ENCODE assay signal across 11 cellular contexts in the genomic region with DNA sequence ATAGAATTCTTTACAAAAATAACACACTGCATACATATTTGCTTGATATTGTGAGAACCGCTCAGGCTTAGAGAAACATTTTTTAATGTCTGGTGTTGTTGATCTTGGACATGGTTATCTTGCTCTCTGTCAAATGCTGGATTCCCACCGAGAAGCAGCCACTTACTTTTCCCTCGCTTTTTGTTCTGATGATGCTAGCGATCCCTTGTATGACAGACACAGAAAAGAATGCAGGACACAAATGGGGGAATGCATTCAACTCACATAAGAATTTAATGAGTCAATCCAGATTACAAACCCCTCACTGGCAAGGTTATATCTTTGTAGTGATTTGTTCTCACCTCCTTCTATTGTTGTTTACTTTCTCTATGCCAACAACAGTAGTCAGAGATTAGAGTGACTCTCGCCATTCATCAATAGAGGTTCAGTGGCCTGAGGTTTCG.
A peak's percentile ranks its signal among the peaks of the same experiment; 100 is the strongest.
DNase-seq lines count a peak whose midpoint lies in the region; ATAC-seq and TF ChIP-seq lines count a peak whose summit lies in the region.
"Had no signal": no experiment of that assay in that cellular context is flagged by ENCODE, and none has a peak within 500 bp of the region (broad histone marks: within the 10 kb centered on the region; RNA-seq: fewer than 3 reads in every experiment).

No MANE protein-coding gene starts in this region.

- H3K27me3 Mint-ChIP-seq in CD4-positive, alpha-beta T cell: peaks cover 27% of the 10 kb centered on the region
- peaks cover 23% of the 10 kb centered on the region for H3K27me3 Mint-ChIP-seq in type B pancreatic cell

- peak overlapping the region; percentile 57 for H3K27ac ChIP-seq in GM23248
- H3K27ac ChIP-seq in SJSA1: peak overlapping the region; percentile 88
- H3K27ac ChIP-seq in CD4-positive, alpha-beta T cell (ENCODE audit: low read depth, low read length): no peak overlapping the region
- H3K27ac ChIP-seq: stomach had no signal

- H3K9me2 ChIP-seq in GM23248 (ENCODE audit: insufficient read depth): no peaks in the 10 kb centered on the region

- no peaks in the 10 kb centered on the region for H4K20me1 ChIP-seq in GM23248 (ENCODE audit: insufficient read depth)

- H3K9me3 Mint-ChIP-seq in CD4-positive, alpha-beta T cell: no peaks in the 10 kb centered on the region
- H3K9me3 Mint-ChIP-seq in type B pancreatic cell: no peaks in the 10 kb centered on the region

- H3K27ac Mint-ChIP-seq in CD4-positive, alpha-beta T cell: no peak overlapping the region
- H3K27ac Mint-ChIP-seq in type B pancreatic cell: no peak overlapping the region

- H3F3A ChIP-seq in GM23248 (ENCODE audit: insufficient read depth): peaks cover 39% of the 10 kb centered on the region

- H3K27me3 ChIP-seq in GM23248 (replicated peaks; ENCODE audit: insufficient read depth): peaks cover 17% of the 10 kb centered on the region
- H3K27me3 ChIP-seq in SJSA1 (replicated peaks): no peaks in the 10 kb centered on the region
- H3K27me3 ChIP-seq in CD4-positive, alpha-beta T cell (ENCODE audit: control insufficient read depth, insufficient read depth, low read length): peaks cover 5% of the 10 kb centered on the region

- H3K9me3 ChIP-seq in GM23248 (ENCODE audit: low read depth) (no peaks in the 10 kb centered on the region), SJSA1 (replicated peaks) (no peaks in the 10 kb centered on the region)
- no peaks in the 10 kb centered on the region for H3K9me3 ChIP-seq in CD4-positive, alpha-beta T cell (ENCODE audit: control insufficient read depth, low read length)
- H3K9me3 ChIP-seq: stomach had no signal

- H3K4me1 Mint-ChIP-seq in CD4-positive, alpha-beta T cell (ENCODE audit: low read depth): no peaks in the 10 kb centered on the region
- H3K4me1 Mint-ChIP-seq in type B pancreatic cell (ENCODE audit: unreplicated experiment): peaks cover 15% of the 10 kb centered on the region

- H3K36me3 ChIP-seq in GM23248 (ENCODE audit: low read depth): no peaks in the 10 kb centered on the region
- no peaks in the 10 kb centered on the region for H3K36me3 ChIP-seq in SJSA1
- H3K36me3 ChIP-seq: stomach had no signal

- H3K9ac ChIP-seq in GM23248: peak overlapping the region; percentile 18; the same call in 1 of the 2 replicates

- intact Hi-C loops in CD4-positive, alpha-beta T cell (cut with DNase I, micrococcal nuclease): no loop called here

- H3K4me3 Mint-ChIP-seq in CD4-positive, alpha-beta T cell: no peak overlapping the region
- H3K4me3 Mint-ChIP-seq in type B pancreatic cell: no peak overlapping the region

- peak; percentile 91 for DNase-seq in GM23248
- peak; percentile 83 to 96 for DNase-seq in SJSA1 (ENCODE audit: low read depth in 1 of 2, low spot score in 2 of 2)
- peak; percentile 94 for DNase-seq in fibroblast of the aortic adventitia (ENCODE audit: low read depth)
- DNase-seq in retinal pigment epithelial cell (ENCODE audit: low read depth): peak; percentile 94
- DNase-seq in CD4-positive, alpha-beta T cell: no peak
- DNase-seq in type B pancreatic cell (ENCODE audit: extremely low spot score, unreplicated experiment): no peak
- DNase-seq: left colon, NCI-H1417, stomach had no signal

- H3K79me2 ChIP-seq in GM23248 (ENCODE audit: insufficient read depth): no peaks in the 10 kb centered on the region

- H3K4me1 ChIP-seq in GM23248 (ENCODE audit: insufficient read depth): peaks cover 43% of the 10 kb centered on the region
- H3K4me1 ChIP-seq in SJSA1 (replicated peaks): peaks cover 47% of the 10 kb centered on the region

- CTCF ChIA-PET in CD4-positive, alpha-beta T cell (lab: Charles Lee): no interaction called here

- peak overlapping the region; percentile 68 for H3K4me2 ChIP-seq in GM23248 (ENCODE audit: unreplicated experiment)

- ATAC-seq in CD4-positive, alpha-beta T cell (ENCODE audit: poor library complexity): no peak
- ATAC-seq in HG03135 (IDR thresholded peaks at IDR 0.05; ENCODE audit: unreplicated experiment): no peak
- no peak for ATAC-seq in GM19023 (IDR thresholded peaks at IDR 0.05; ENCODE audit: unreplicated experiment)
- ATAC-seq: left colon had no signal

- in situ Hi-C loops in GM23248 (cut with MboI): no loop called here

- H3K4me3 ChIP-seq in GM23248: peak overlapping the region; percentile 14; the same call in 1 of the 2 replicates
- no peak overlapping the region for H3K4me3 ChIP-seq in SJSA1
- no peak overlapping the region for H3K4me3 ChIP-seq in fibroblast of the aortic adventitia (ENCODE audit: low read depth, low read length)
- no peak overlapping the region for H3K4me3 ChIP-seq in retinal pigment epithelial cell (ENCODE audit: low read length)
- H3K4me3 ChIP-seq: stomach had no signal

- no peak for TF ChIP-seq CTCF in fibroblast of the aortic adventitia (IDR thresholded peaks at IDR 0.05; ENCODE audit: insufficient read depth, low read length)
- TF ChIP-seq CTCF in retinal pigment epithelial cell (conservative IDR thresholded peaks at IDR 0.05; ENCODE audit: low read depth, low read length): no peak
- TF ChIP-seq CTCF in CD4-positive, alpha-beta T cell (IDR thresholded peaks at IDR 0.05): no peak
- TF ChIP-seq CTCF in type B pancreatic cell (conservative IDR thresholded peaks at IDR 0.05): no peak

- WGBS in GM23248 (ENCODE audit: low coverage in 1 of 2, low lambda C conversion rate in 2 of 2, missing lambda C conversion rate in 2 of 2), 2 experiments: 2 to 3% methylated on average over 6 of the region's 6 CpGs

- no peaks in the 10 kb centered on the region for H3K36me3 Mint-ChIP-seq in CD4-positive, alpha-beta T cell (ENCODE audit: low read depth)
- H3K36me3 Mint-ChIP-seq in type B pancreatic cell: no peaks in the 10 kb centered on the region

- no peak overlapping the region for H2AFZ ChIP-seq in GM23248

- POLR2A ChIA-PET in CD4-positive, alpha-beta T cell (lab: Charles Lee): no interaction called here

Comparison
In these comparisons a context has a peak if more than half of its experiments do, and no peak if none do; other contexts are left out.
1. DNase-seq: peak in GM23248 (single experiment), SJSA1 (2 of 2), fibroblast of the aortic adventitia (single experiment) and retinal pigment epithelial cell (single experiment); none in CD4-positive, alpha-beta T cell (0 of 10) and type B pancreatic cell (single experiment).